In genomic region chr16:65745-66144, GRCh38 we compare ENCODE assay signal across 9 cellular contexts. TPM values are rescaled to one million over a fixed set of nuclear protein-coding genes. Genes with fewer than 3 reads are reported as not detected.
DNase-seq lines count a peak whose midpoint lies in the region; ATAC-seq and TF ChIP-seq lines count a peak whose summit lies in the region.
"Had no signal": no experiment of that assay in that cellular context is flagged by ENCODE, and none has a peak within 500 bp of the region (broad histone marks: within the 10 kb centered on the region; RNA-seq: fewer than 3 reads in every experiment).

No MANE protein-coding gene starts in this region.

- DNase-seq in AG10803 (ENCODE audit: low read depth): peak; percentile 62
- DNase-seq in NCI-H2171 treated with DMSO at 0.1 percent for 48 hours (lab: John Stamatoyannopoulos, UW): peak; percentile 61
- DNase-seq in iris pigment epithelial cell (ENCODE audit: low read depth): peak; percentile 61
- DNase-seq in stimulated activated CD4-positive, alpha-beta T cell treated with anti-CD3 and anti-CD28 coated beads, Interleukin-15, amount 100 ng/mL, for 48 hours (ENCODE audit: low read depth in 2 of 2): peak; percentile 77 to 82

- no peaks in the 10 kb centered on the region for H3K36me3 Mint-ChIP-seq in brain

- peaks cover 13% of the 10 kb centered on the region for H3K27me3 Mint-ChIP-seq in brain

- peak; percentile 62 for ATAC-seq in GM21723 (IDR thresholded peaks at IDR 0.05; ENCODE audit: unreplicated experiment)
- ATAC-seq in HG03439 (IDR thresholded peaks at IDR 0.05; ENCODE audit: unreplicated experiment): no peak

- peaks cover 46% of the 10 kb centered on the region for H3K4me1 Mint-ChIP-seq in brain

- TF ChIP-seq CTCF in AG10803 (conservative IDR thresholded peaks at IDR 0.05; ENCODE audit: low read length): peak; percentile 84
- peak; percentile 95 for TF ChIP-seq CTCF in WI38 (IDR thresholded peaks at IDR 0.05; ENCODE audit: low read depth, low read length)
- peak; percentile 98 for TF ChIP-seq CTCF in brain (conservative IDR thresholded peaks at IDR 0.05)

- H3K4me3 ChIP-seq in AG10803 (ENCODE audit: low read length): no peak overlapping the region
- no peak overlapping the region for H3K4me3 ChIP-seq in WI38 (ENCODE audit: low read depth, low read length)

- H3K9me3 Mint-ChIP-seq in brain: no peaks in the 10 kb centered on the region
- H3K9me3 Mint-ChIP-seq: stimulated activated naive CD8-positive, alpha-beta T cell treated with anti-CD3 and anti-CD28 coated beads, Interleukin-15, Interleukin-2, amounts not matched to agents 100 ng/mL and 50 ng/mL, for 24 hours had no signal

- H3K27ac Mint-ChIP-seq in brain: peak overlapping the region in 2 of 5 experiments; percentile 76 to 89
- H3K27ac Mint-ChIP-seq: stimulated activated naive CD8-positive, alpha-beta T cell treated with anti-CD3 and anti-CD28 coated beads, Interleukin-15, Interleukin-2, amounts not matched to agents 100 ng/mL and 50 ng/mL, for 24 hours had no signal

- H3K4me3 Mint-ChIP-seq in brain: peak overlapping the region in 1 of 5 experiments; percentile 47
- H3K4me3 Mint-ChIP-seq: stimulated activated naive CD8-positive, alpha-beta T cell treated with anti-CD3 and anti-CD28 coated beads, Interleukin-15, Interleukin-2, amounts not matched to agents 100 ng/mL and 50 ng/mL, for 24 hours had no signal

RNA-seq across cellular contexts. Expression of gene RHBDF1, which starts 6.7 kb away (rescaled TPM):
- polyA plus RNA-seq in brain (ENCODE audit: insufficient read depth, low read depth, low replicate concordance): 4.7 TPM

RNA-seq across cellular contexts. Expression of gene SNRNP25, which starts 12.1 kb away (rescaled TPM):
- 95.9 TPM for polyA plus RNA-seq in brain (ENCODE audit: insufficient read depth, low read depth, low replicate concordance)

RNA-seq across cellular contexts. Expression of gene MPG, which starts 12.3 kb away (rescaled TPM):
- polyA plus RNA-seq in brain (ENCODE audit: insufficient read depth, low read depth, low replicate concordance): 53.3 TPM

RNA-seq across cellular contexts. Expression of gene POLR3K, which starts 12.3 kb away (rescaled TPM):
- 27.6 TPM for polyA plus RNA-seq in brain (ENCODE audit: insufficient read depth, low read depth, low replicate concordance)
